8 cellular contexts compared by ENCODE assay signal in genomic region chr10:1047937-1048336, GRCh38. TPM values are rescaled to one million over a fixed set of nuclear protein-coding genes. Genes with fewer than 3 reads are reported as not detected.
A peak's percentile ranks its signal among the peaks of the same experiment; 100 is the strongest.
DNase-seq lines count a peak whose midpoint lies in the region; ATAC-seq and TF ChIP-seq lines count a peak whose summit lies in the region.

No MANE protein-coding gene starts in this region.

- H3K4me3 Mint-ChIP-seq in osteocyte (ENCODE audit: unreplicated experiment): peak overlapping the region; percentile 87

- ATAC-seq in GM19452 (IDR thresholded peaks at IDR 0.05; ENCODE audit: unreplicated experiment): no peak

- peaks cover 19% of the 10 kb centered on the region for H3K36me3 Mint-ChIP-seq in osteocyte (ENCODE audit: unreplicated experiment)

- H3K4me1 Mint-ChIP-seq in osteocyte (ENCODE audit: unreplicated experiment): peaks cover 54% of the 10 kb centered on the region

- DNase-seq in RPMI8226 (peak; percentile 49), epithelial cell of esophagus (ENCODE audit: low read depth) (no peak), osteocyte (ENCODE audit: extremely low spot score, unreplicated experiment) (no peak), GM10266 (ENCODE audit: extremely low spot score) (no peak), pons (ENCODE audit: low spot score) (no peak), COLO829 (ENCODE audit: low spot score) (no peak)

- no peak for TF ChIP-seq CTCF in epithelial cell of esophagus (IDR thresholded peaks at IDR 0.05; ENCODE audit: insufficient read depth, low read depth, low read length, missing control alignments)
- TF ChIP-seq CTCF in osteocyte (IDR thresholded peaks at IDR 0.05): no peak
- TF ChIP-seq CTCF in GM10266 (IDR thresholded peaks at IDR 0.05; ENCODE audit: control insufficient read depth, insufficient read depth, low read depth, missing control alignments): no peak

- peak overlapping the region; percentile 79 for H3K4me3 ChIP-seq in GM08714 (ENCODE audit: low read length)
- peak overlapping the region; percentile 95 for H3K4me3 ChIP-seq in epithelial cell of esophagus (ENCODE audit: low read length)

- H3K27me3 Mint-ChIP-seq in osteocyte (ENCODE audit: unreplicated experiment): no peaks in the 10 kb centered on the region

- peak overlapping the region; percentile 99 for H3K27ac Mint-ChIP-seq in osteocyte (ENCODE audit: unreplicated experiment)

- H3K9me3 Mint-ChIP-seq in osteocyte (ENCODE audit: unreplicated experiment): no peaks in the 10 kb centered on the region

RNA-seq across cellular contexts. Expression of gene IDI1, which starts 1.0 kb away (rescaled TPM):
- total RNA-seq in osteocyte: 26.0 and 31.7 TPM in 2 replicates

RNA-seq across cellular contexts. Expression of gene WDR37, which starts 8.2 kb away (rescaled TPM):
- total RNA-seq in osteocyte: 13.6 and 15.3 TPM in 2 replicates

RNA-seq across cellular contexts. Expression of gene IDI2, which starts 22.3 kb away (rescaled TPM):
- total RNA-seq in osteocyte: not detected in 2 replicates

RNA-seq across cellular contexts. Expression of gene GTPBP4, which starts 59.7 kb away (rescaled TPM):
- 47.7 and 53.7 TPM in 2 replicates for total RNA-seq in osteocyte
